Comparison of ENCODE assay signal across 8 cellular contexts in genomic region chr6:111663692-111664564, GRCh38. TPM values are rescaled to one million over a fixed set of nuclear protein-coding genes. Genes with fewer than 3 reads are reported as not detected.
DNase-seq lines count a peak whose midpoint lies in the region; ATAC-seq and TF ChIP-seq lines count a peak whose summit lies in the region.

No MANE protein-coding gene starts in this region.

- no peaks in the 10 kb centered on the region for H3K27me3 ChIP-seq in adipocyte (replicated peaks; ENCODE audit: control insufficient read depth, insufficient read depth, low read length)
- H3K27me3 ChIP-seq in right atrium auricular region: no peaks in the 10 kb centered on the region
- no peaks in the 10 kb centered on the region for H3K27me3 ChIP-seq in psoas muscle (ENCODE audit: insufficient read depth in 3 of 3, low read length in 2 of 3)

- peak overlapping the region; percentile 74 to 86 for H3K27ac ChIP-seq in right atrium auricular region
- H3K27ac ChIP-seq in psoas muscle: peak overlapping the region; percentile 86

- H3K36me3 ChIP-seq in adipocyte (ENCODE audit: control insufficient read depth, insufficient read depth, low read length, severe bottlenecking): peaks cover 27% of the 10 kb centered on the region
- no peaks in the 10 kb centered on the region for H3K36me3 ChIP-seq in right atrium auricular region
- no peaks in the 10 kb centered on the region for H3K36me3 ChIP-seq in psoas muscle (ENCODE audit: insufficient read depth in 1 of 2, low read depth in 1 of 2)

- 13 to 21% (median 18%) methylated on average over 15 of the region's 15 CpGs for WGBS in psoas muscle, 3 donors

- H3K4me1 ChIP-seq in adipocyte (ENCODE audit: control insufficient read depth, insufficient read depth, low read length) (peaks cover 60% of the 10 kb centered on the region), right atrium auricular region (peaks cover 0 to 60% of the 10 kb centered on the region in 2 donors), psoas muscle (peaks cover 77% of the 10 kb centered on the region)

- ATAC-seq in psoas muscle (peak; percentile 53 to 78 (median 73)), HG02642 (IDR thresholded peaks at IDR 0.05; ENCODE audit: poor library complexity, unreplicated experiment) (no peak), GM21390 (IDR thresholded peaks at IDR 0.05; ENCODE audit: unreplicated experiment) (no peak)

- DNase-seq in GM04504 (ENCODE audit: low read depth) (peak; percentile 41), adipocyte (ENCODE audit: low read depth) (no peak), right atrium auricular region (ENCODE audit: low spot score) (no peak), psoas muscle (peak; percentile 66 to 78), glomerular visceral epithelial cell (ENCODE audit: extremely low spot score) (no peak), NCI-H774 (lab: John Stamatoyannopoulos, UW) (no peak)

- TF ChIP-seq CTCF in right atrium auricular region (IDR thresholded peaks at IDR 0.05) (no peak), psoas muscle (IDR thresholded peaks at IDR 0.05) (no peak)

- H3K9ac ChIP-seq in adipocyte (ENCODE audit: low read length): peak overlapping the region; percentile 67

- H3K4me3 ChIP-seq in adipocyte (ENCODE audit: low read length) (peak overlapping the region; percentile 63), right atrium auricular region (no peak overlapping the region), psoas muscle (peak overlapping the region; percentile 55)

- H3K9me3 ChIP-seq in adipocyte (ENCODE audit: control insufficient read depth, low read length) (no peaks in the 10 kb centered on the region), right atrium auricular region (no peaks in the 10 kb centered on the region), psoas muscle (no peaks in the 10 kb centered on the region)

- intact Hi-C loops in psoas muscle (cut with DNase I): loop anchor here in 1 of 2 donors (5.0 kb wide), 1 partner anchor 57 kb away; the partner anchor contains the start of gene TRAF3IP2

RNA-seq across cellular contexts. Expression of gene TRAF3IP2, which starts 58.2 kb away (rescaled TPM):
- total RNA-seq in right atrium auricular region: 10 to 100 TPM; 12.1 to 25.2 TPM
- 10 to 100 TPM; 17.1 to 49.3 (median 19.5) TPM for total RNA-seq in psoas muscle
- polyA plus RNA-seq in psoas muscle: 10 to 100 TPM in 2 of 3 donors, 1 to 10 TPM in 1; 7.9 to 46.5 (median 11.6) TPM

Comparison
In these comparisons a context has a peak if more than half of its experiments do, and no peak if none do; other contexts are left out.
1. DNase-seq: peak in GM04504 (single experiment) and psoas muscle (2 of 2); none in adipocyte (single experiment), right atrium auricular region (single experiment), glomerular visceral epithelial cell (single experiment) and NCI-H774 (single experiment).
2. H3K4me3 ChIP-seq: peak in adipocyte (single experiment) and psoas muscle (single experiment); none in right atrium auricular region (0 of 2).
3. ATAC-seq: peak in psoas muscle (4 of 4); none in HG02642 (single experiment) and GM21390 (single experiment).